Comparison of ENCODE assay signal across 9 cellular contexts in genomic region chr2:149598014-149598395, GRCh38. TPM values are rescaled to one million over a fixed set of nuclear protein-coding genes. Genes with fewer than 3 reads are reported as not detected.
DNase-seq lines count a peak whose midpoint lies in the region; ATAC-seq, FAIRE-seq and TF ChIP-seq lines count a peak whose summit lies in the region.
"Had no signal": no experiment of that assay in that cellular context is flagged by ENCODE, and none has a peak within 500 bp of the region (broad histone marks: within the 10 kb centered on the region; RNA-seq: fewer than 3 reads in every experiment).

No MANE protein-coding gene starts in this region.

- no peak overlapping the region for H3K9ac ChIP-seq in SK-N-SH

- peak; percentile 30 for FAIRE-seq in urothelium cell line (lab: Jason Lieb, UNC)

- peaks cover 6% of the 10 kb centered on the region for H3K4me1 Mint-ChIP-seq in endothelial cell (ENCODE audit: unreplicated experiment)

- no peaks in the 10 kb centered on the region for H3K36me3 Mint-ChIP-seq in endothelial cell (ENCODE audit: low read depth, unreplicated experiment)

- H3K27me3 ChIP-seq in SK-N-SH (ENCODE audit: insufficient read depth) = no peaks in the 10 kb centered on the region
- no peaks in the 10 kb centered on the region for H3K27me3 ChIP-seq in hepatocyte
- H3K27me3 ChIP-seq: upper lobe of left lung had no signal

- no peaks in the 10 kb centered on the region for H3K9me2 ChIP-seq in SK-N-SH
- no peaks in the 10 kb centered on the region for H3K9me2 ChIP-seq in hepatocyte (replicated peaks; ENCODE audit: insufficient read depth)

- no peaks in the 10 kb centered on the region for H3K36me3 ChIP-seq in SK-N-SH (replicated peaks in 1 of 2; ENCODE audit: control insufficient read depth in 1 of 2, insufficient read depth in 2 of 2, low read length in 1 of 2)
- no peaks in the 10 kb centered on the region for H3K36me3 ChIP-seq in hepatocyte (replicated peaks; ENCODE audit: insufficient read depth, low read depth)
- H3K36me3 ChIP-seq: upper lobe of left lung had no signal

- peak overlapping the region; percentile 19; the same call in 1 of the 2 replicates for H2AFZ ChIP-seq in SK-N-SH (ENCODE audit: low read depth)
- peak overlapping the region; percentile 23 for H2AFZ ChIP-seq in hepatocyte

- H3K79me2 ChIP-seq in SK-N-SH (ENCODE audit: insufficient read depth) (no peaks in the 10 kb centered on the region), hepatocyte (no peaks in the 10 kb centered on the region)

- intact Hi-C loops in Right ventricle myocardium inferior (cut with DNase I) = loop anchor here (5.0 kb wide), 2 partner anchors 1014 to 1454 kb away; no protein-coding TSS in a partner anchor
- intact Hi-C loops in cardiac septum (cut with DNase I) = loop anchor here (5.0 to 10.0 kb wide), 4 partner anchors 1014 to 1807 kb away; partner anchors contain the start of gene RIF1

- H3K27ac Mint-ChIP-seq in endothelial cell (ENCODE audit: unreplicated experiment) = no peak overlapping the region

- TF ChIP-seq CTCF in SK-N-SH (IDR thresholded peaks at IDR 0.05) (no peak), hepatocyte (IDR thresholded peaks at IDR 0.05; ENCODE audit: poor library complexity) (no peak), endothelial cell (IDR thresholded peaks at IDR 0.05; ENCODE audit: unreplicated experiment) (no peak)

- peaks cover 10% of the 10 kb centered on the region for H3F3A ChIP-seq in SK-N-SH (replicated peaks; ENCODE audit: insufficient read depth)

- POLR2A ChIA-PET in SK-N-SH (lab: Yijun Ruan, JAX) = no interaction called here

- H3K4me3 ChIP-seq in SK-N-SH (ENCODE audit: low read depth in 2 of 2, low read length in 1 of 2) = peak overlapping the region; percentile 30 to 31; a peak in 3 of 4 replicates
- H3K4me3 ChIP-seq in hepatocyte = no peak overlapping the region
- H3K4me3 ChIP-seq: upper lobe of left lung had no signal

- H3K27ac ChIP-seq in SK-N-SH (ENCODE audit: low read depth in 2 of 2, low read length in 1 of 2) (peak overlapping the region; percentile 48 to 53; a peak in 3 of 4 replicates), hepatocyte (peak overlapping the region; percentile 49)
- H3K27ac ChIP-seq: upper lobe of left lung had no signal

- no peak for TF ChIP-seq EP300 in SK-N-SH (IDR thresholded peaks at IDR 0.05; ENCODE audit: borderline replicate concordance in 1 of 2, low read depth in 1 of 2, low read length in 1 of 2)

- peaks cover 0 to 6% of the 10 kb centered on the region in 2 experiments; a peak in 2 of 4 replicates for H3K4me1 ChIP-seq in SK-N-SH (ENCODE audit: control insufficient read depth in 1 of 2, insufficient read depth in 2 of 2, low read depth in 1 of 2, low read length in 1 of 2)
- H3K4me1 ChIP-seq in hepatocyte (ENCODE audit: insufficient read depth) = peaks cover 7% of the 10 kb centered on the region

- H3K27me3 Mint-ChIP-seq in endothelial cell (ENCODE audit: unreplicated experiment) = no peaks in the 10 kb centered on the region

- CTCF ChIA-PET in SK-N-SH (lab: Yijun Ruan, JAX) = interaction anchor here (0.7 to 8.0 kb wide), 25 partner anchors 10 to 1835 kb away, joined by 3 to 120 read pairs (median 4); partner anchors contain the start of gene MMADHC

- DNase-seq in Right ventricle myocardium inferior (ENCODE audit: missing footprints) = no peak
- no peak for DNase-seq in cardiac septum (ENCODE audit: low spot score)
- DNase-seq in SK-N-SH = peak; percentile 6
- DNase-seq in hepatocyte (ENCODE audit: low spot score) = peak; percentile 12
- no peak for DNase-seq in urothelium cell line (ENCODE audit: low spot score)
- no peak for DNase-seq in NCI-H446 (lab: John Stamatoyannopoulos, UW)
- no peak for DNase-seq in endothelial cell (ENCODE audit: low spot score)

- H4K20me1 ChIP-seq in SK-N-SH (ENCODE audit: insufficient read depth) (no peaks in the 10 kb centered on the region), hepatocyte (ENCODE audit: insufficient read depth, poor library complexity, severe bottlenecking) (no peaks in the 10 kb centered on the region)

- H3K9me3 Mint-ChIP-seq in endothelial cell (ENCODE audit: unreplicated experiment) = no peaks in the 10 kb centered on the region

- H3K4me2 ChIP-seq in SK-N-SH (peak overlapping the region; percentile 45; the same call in 1 of the 2 replicates), hepatocyte (peak overlapping the region; percentile 71)

- WGBS in SK-N-SH (ENCODE audit: low lambda C conversion rate) = 36% methylated on average over 9 of the region's 9 CpGs
- whole genome bisulfite sequencing in hepatocyte (ENCODE audit: low lambda C conversion rate, missing lambda C conversion rate) = 56% methylated on average over 9 of the region's 9 CpGs

- TF ChIP-seq RAD21 in SK-N-SH (IDR thresholded peaks at IDR 0.05; ENCODE audit: low read length) = peak; percentile 2; the same call in 1 of the 2 replicates

- peak; percentile 60 for ATAC-seq in Right ventricle myocardium inferior
- ATAC-seq in HG02938 (IDR thresholded peaks at IDR 0.05; ENCODE audit: unreplicated experiment) = no peak

- H3K4me3 Mint-ChIP-seq in endothelial cell (ENCODE audit: unreplicated experiment) = no peak overlapping the region

- 0 out of 2 replicates have a peak, but pooled peaks cover 5% of the 10 kb centered on the region for H3K9me3 ChIP-seq in SK-N-SH
- H3K9me3 ChIP-seq in hepatocyte (ENCODE audit: low read depth) = peaks cover 4% of the 10 kb centered on the region
- H3K9me3 ChIP-seq: upper lobe of left lung had no signal

TF ChIP-seq in SK-N-SH, 30 proteins besides CTCF, POLR2A, EP300 and RAD21:
- TF ChIP-seq MXI1 (IDR thresholded peaks at IDR 0.05; ENCODE audit: low read depth, low read length) (peak; percentile 55), TAF1 (IDR thresholded peaks at IDR 0.05; ENCODE audit: borderline replicate concordance, low read depth, low read length) (no peak), TCF12 (IDR thresholded peaks at IDR 0.05) (no peak)

RNA-seq across cellular contexts. Expression of gene MMADHC, which starts 10.4 kb away (rescaled TPM):
- total RNA-seq in Right ventricle myocardium inferior = 110 TPM
- 117 TPM for total RNA-seq in cardiac septum
- polyA plus RNA-seq in SK-N-SH (2012; rRNA removed) = 40.4 and 45.1 TPM in 2 replicates
- polyA plus RNA-seq in SK-N-SH (2012; cell fraction: cytosol; rRNA removed) = 61.8 and 81.5 TPM in 2 replicates
- 11.3 and 27.8 TPM in 2 replicates for polyA plus RNA-seq in SK-N-SH (2012; cell fraction: nucleus; rRNA removed)
- total RNA-seq in hepatocyte = 156 and 158 TPM in 2 replicates
- 134 and 138 TPM in 2 replicates for polyA plus RNA-seq in hepatocyte
- 86.0 TPM for total RNA-seq in endothelial cell (ENCODE audit: unreplicated experiment)

Comparison
In these comparisons a context has a peak if more than half of its experiments do, and no peak if none do; other contexts are left out.
1. DNase-seq: peak in SK-N-SH (single experiment) and hepatocyte (single experiment); none in Right ventricle myocardium inferior (single experiment), cardiac septum (single experiment), urothelium cell line (single experiment), NCI-H446 (0 of 2) and endothelial cell (single experiment).